In the genomic region with DNA sequence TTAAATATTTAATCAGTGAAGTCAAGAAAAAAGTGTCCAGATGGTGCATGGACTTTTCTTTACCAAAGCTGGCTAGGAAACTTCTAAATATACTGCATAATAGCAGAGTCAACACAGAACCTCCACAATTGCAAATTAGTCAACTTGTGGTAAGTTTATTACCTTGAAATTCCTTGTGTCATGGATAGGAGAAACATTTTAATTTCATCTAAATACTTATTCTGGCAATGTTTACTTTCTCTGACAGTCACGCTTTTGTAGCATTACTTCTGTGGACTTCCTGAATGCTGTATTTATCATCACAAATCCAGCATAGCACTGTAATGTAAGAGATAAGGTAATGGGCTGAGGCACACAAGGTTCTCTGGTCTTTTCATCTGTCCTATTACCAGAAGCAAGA, we compare ENCODE assay signal across 21 cellular contexts.
"Had no signal": no experiment of that assay in that cellular context is flagged by ENCODE, and none has a peak within 500 bp of the region (broad histone marks: within the 10 kb centered on the region; RNA-seq: fewer than 3 reads in every experiment).

No MANE protein-coding gene starts in this region.

- DNase-seq: cortex of kidney; dorsolateral prefrontal cortex; effector CD8-positive, alpha-beta T cell; immature natural killer cell; left ventricle myocardium superior; mesendoderm; naive thymus-derived CD4-positive, alpha-beta T cell; nephron progenitor cell; posterior cingulate gyrus; stimulated activated CD4-positive, alpha-beta T cell treated with anti-CD3 and anti-CD28 coated beads, Interleukin-2, amount 100 ng/mL, for 24 hours; stimulated activated CD4-positive, alpha-beta T cell treated with anti-CD3 and anti-CD28 coated beads, Interleukin-4, amount 100 ng/mL, for 4 hours; stimulated activated naive CD4-positive, alpha-beta T cell; stomach; substantia nigra; transverse colon had no signal

- H3K4me1 ChIP-seq: esophagus muscularis mucosa, gastroesophageal sphincter, stomach, transverse colon had no signal

- ATAC-seq: gastroesophageal sphincter; left ventricle myocardium superior; naive thymus-derived CD4-positive, alpha-beta T cell; sciatic nerve had no signal

- H3K9me3 ChIP-seq: esophagus muscularis mucosa, gastroesophageal sphincter, neutrophil, stomach, thoracic aorta, transverse colon had no signal

- H3K27me3 ChIP-seq: dorsolateral prefrontal cortex, esophagus muscularis mucosa, gastroesophageal sphincter, neutrophil, stomach, transverse colon had no signal

- H3K27ac ChIP-seq: dorsolateral prefrontal cortex, esophagus muscularis mucosa, gastroesophageal sphincter, neutrophil, stomach, thoracic aorta, transverse colon had no signal

- H3K4me3 ChIP-seq: dorsolateral prefrontal cortex, esophagus muscularis mucosa, gastroesophageal sphincter, lung, stomach, thoracic aorta, transverse colon had no signal

- H3K36me3 ChIP-seq: esophagus muscularis mucosa, gastroesophageal sphincter, neutrophil, stomach, thoracic aorta, transverse colon had no signal
